Comparison of ENCODE assay signal across 11 cellular contexts in genomic region chr5:137954131-137954879, GRCh38.
A peak's percentile ranks its signal among the peaks of the same experiment; 100 is the strongest.
DNase-seq lines count a peak whose midpoint lies in the region; ATAC-seq and TF ChIP-seq lines count a peak whose summit lies in the region.
"Had no signal": no experiment of that assay in that cellular context is flagged by ENCODE, and none has a peak within 500 bp of the region (broad histone marks: within the 10 kb centered on the region; RNA-seq: fewer than 3 reads in every experiment).

No MANE protein-coding gene starts in this region.

- H3K4me3 ChIP-seq in SK-N-MC (no peak overlapping the region), fibroblast of the aortic adventitia (ENCODE audit: low read depth, low read length) (no peak overlapping the region)

- no peaks in the 10 kb centered on the region for H3K27me3 Mint-ChIP-seq in progenitor cell of endocrine pancreas
- H3K27me3 Mint-ChIP-seq: activated CD4-positive, alpha-beta memory T cell treated with anti-CD3 and anti-CD28 coated beads, Interleukin-2, amount 10 ng/mL, durations not matched to agents 7 days and 5 days had no signal

- H3K4me1 Mint-ChIP-seq in progenitor cell of endocrine pancreas (ENCODE audit: low read depth) = peaks cover 1% of the 10 kb centered on the region

- no peak for TF ChIP-seq CTCF in fibroblast of the aortic adventitia (IDR thresholded peaks at IDR 0.05; ENCODE audit: insufficient read depth, low read length)
- no peak for TF ChIP-seq CTCF in progenitor cell of endocrine pancreas (IDR thresholded peaks at IDR 0.05; ENCODE audit: unreplicated experiment)

- in situ Hi-C loops in KBM-7 (cut with MboI; ENCODE audit: low pct_unique_long_range_greater_than_20kb, low sequenced_read_pairs) = no loop called here

- DNase-seq in COLO829 (ENCODE audit: low spot score) (peak; percentile 13), SK-N-MC (ENCODE audit: low read depth, low spot score) (peak; percentile 12), fibroblast of the aortic adventitia (ENCODE audit: low read depth) (peak; percentile 97), progenitor cell of endocrine pancreas (ENCODE audit: low spot score, unreplicated experiment) (no peak), KBM-7 (no peak)
- no peak for DNase-seq in activated naive CD4-positive, alpha-beta T cell (lab: John Stamatoyannopoulos, UW)
- DNase-seq: activated CD4-positive, alpha-beta memory T cell treated with anti-CD3 and anti-CD28 coated beads, Interleukin-2, amount 10 ng/mL, durations not matched to agents 7 days and 5 days; NCI-H526; stimulated activated CD4-positive, alpha-beta T cell treated with anti-CD3 and anti-CD28 coated beads, Interleukin-4, amount 100 ng/mL, for 4 hours had no signal

- no peak overlapping the region for H3K9ac ChIP-seq in SK-N-MC (ENCODE audit: insufficient read length)

- no peaks in the 10 kb centered on the region for H3K9me3 Mint-ChIP-seq in progenitor cell of endocrine pancreas (ENCODE audit: low read depth)
- H3K9me3 Mint-ChIP-seq: activated CD4-positive, alpha-beta memory T cell treated with anti-CD3 and anti-CD28 coated beads, Interleukin-2, amount 10 ng/mL, durations not matched to agents 7 days and 5 days had no signal

- H3K27ac Mint-ChIP-seq in progenitor cell of endocrine pancreas = peak overlapping the region; percentile 73
- H3K27ac Mint-ChIP-seq: activated CD4-positive, alpha-beta memory T cell treated with anti-CD3 and anti-CD28 coated beads, Interleukin-2, amount 10 ng/mL, durations not matched to agents 7 days and 5 days had no signal

- H3K36me3 Mint-ChIP-seq in progenitor cell of endocrine pancreas (ENCODE audit: insufficient read depth) = peaks cover 25% of the 10 kb centered on the region

- peak overlapping the region; percentile 68 for H3K27ac ChIP-seq in SK-N-MC

- ATAC-seq in GM19455 (IDR thresholded peaks at IDR 0.05; ENCODE audit: unreplicated experiment) (no peak), HG02870 (IDR thresholded peaks at IDR 0.05; ENCODE audit: unreplicated experiment) (no peak)

- no peak overlapping the region for H3K4me3 Mint-ChIP-seq in progenitor cell of endocrine pancreas (ENCODE audit: low read depth)
- H3K4me3 Mint-ChIP-seq: activated CD4-positive, alpha-beta memory T cell treated with anti-CD3 and anti-CD28 coated beads, Interleukin-2, amount 10 ng/mL, durations not matched to agents 7 days and 5 days had no signal

- peaks cover 30% of the 10 kb centered on the region for H3K36me3 ChIP-seq in SK-N-MC (ENCODE audit: insufficient read depth, low read length)

- no peaks in the 10 kb centered on the region for H3K9me3 ChIP-seq in SK-N-MC (ENCODE audit: low read depth, low read length)

Comparison
In these comparisons a context has a peak if more than half of its experiments do, and no peak if none do; other contexts are left out.
1. DNase-seq: peak in COLO829 (single experiment), SK-N-MC (single experiment) and fibroblast of the aortic adventitia (single experiment); none in progenitor cell of endocrine pancreas (single experiment), KBM-7 (single experiment) and activated naive CD4-positive, alpha-beta T cell (0 of 4).